ENCODE assay signal across 20 cellular contexts in genomic region chr3:12424635-12425319, GRCh38. TPM values are rescaled to one million over a fixed set of nuclear protein-coding genes. Genes with fewer than 3 reads are reported as not detected.
DNase-seq lines count a peak whose midpoint lies in the region; ATAC-seq and TF ChIP-seq lines count a peak whose summit lies in the region.
"Had no signal": no experiment of that assay in that cellular context is flagged by ENCODE, and none has a peak within 500 bp of the region (broad histone marks: within the 10 kb centered on the region; RNA-seq: fewer than 3 reads in every experiment).

No MANE protein-coding gene starts in this region.

- H3K9me3 Mint-ChIP-seq in activated naive CD8-positive, alpha-beta T cell (ENCODE audit: low read depth) = no peaks in the 10 kb centered on the region
- no peaks in the 10 kb centered on the region for H3K9me3 Mint-ChIP-seq in activated naive CD8-positive, alpha-beta T cell treated with anti-CD3 and anti-CD28 coated beads for 36 hours
- H3K9me3 Mint-ChIP-seq in stimulated activated effector memory CD8-positive, alpha-beta T cell treated with anti-CD3 and anti-CD28 coated beads, Interleukin-12 subunit alpha, Interleukin-12 subunit beta, amount 100 ng/mL, for 72 hours = no peaks in the 10 kb centered on the region
- H3K9me3 Mint-ChIP-seq in naive thymus-derived CD4-positive, alpha-beta T cell = no peaks in the 10 kb centered on the region
- H3K9me3 Mint-ChIP-seq: brain, CD14-positive monocyte, T-cell had no signal

- POLR2A ChIA-PET in PC-9 (lab: Charles Lee; ENCODE audit: unreplicated experiment) = no interaction called here
- POLR2A ChIA-PET in naive thymus-derived CD4-positive, alpha-beta T cell (lab: Charles Lee) = no interaction called here

- H3K9me3 ChIP-seq in PC-9 (ENCODE audit: insufficient read depth, low read depth) (no peaks in the 10 kb centered on the region), right lobe of liver (no peaks in the 10 kb centered on the region)
- H3K9me3 ChIP-seq in naive thymus-derived CD4-positive, alpha-beta T cell (ENCODE audit: control insufficient read depth in 2 of 3, low read length in 3 of 3) = no peaks in the 10 kb centered on the region
- H3K9me3 ChIP-seq: colonic mucosa, spleen, suprapubic skin had no signal

- no peak for DNase-seq in activated naive CD8-positive, alpha-beta T cell treated with anti-CD3 and anti-CD28 coated beads for 36 hours
- DNase-seq in PC-9 (no peak), right lobe of liver (no peak), NCI-H1694 (lab: John Stamatoyannopoulos, UW) (no peak), NCI-H1048 (lab: John Stamatoyannopoulos, UW) (no peak)
- DNase-seq in stimulated activated effector memory CD8-positive, alpha-beta T cell treated with anti-CD3 and anti-CD28 coated beads, Interleukin-12 subunit alpha, Interleukin-12 subunit beta, amount 100 ng/mL, for 72 hours (ENCODE audit: low spot score in 2 of 2) = no peak
- no peak for DNase-seq in naive thymus-derived CD4-positive, alpha-beta T cell
- DNase-seq: ACHN; activated naive CD4-positive, alpha-beta T cell treated with anti-CD3 and anti-CD28 coated beads, Interleukin-2, amount 50 U/mL, for 16 hours; colonic mucosa; DMS 273 treated with DMSO at 0.1 percent for 48 hours; NCI-H1930; NCI-H446 treated with DMSO at 0.1 percent for 48 hours; spleen; stimulated activated CD4-positive, alpha-beta T cell treated with anti-CD3 and anti-CD28 coated beads, Interleukin-4, amount 100 ng/mL, for 4 hours; T-cell had no signal

- BruUV-seq in PC-9 (replicated peaks; lab: Mats Ljungman, UMichigan) = no TSS peak

- H3K36me3 Mint-ChIP-seq in activated naive CD8-positive, alpha-beta T cell = no peaks in the 10 kb centered on the region
- peaks cover 2% of the 10 kb centered on the region for H3K36me3 Mint-ChIP-seq in activated naive CD8-positive, alpha-beta T cell treated with anti-CD3 and anti-CD28 coated beads for 36 hours
- H3K36me3 Mint-ChIP-seq in stimulated activated effector memory CD8-positive, alpha-beta T cell treated with anti-CD3 and anti-CD28 coated beads, Interleukin-12 subunit alpha, Interleukin-12 subunit beta, amount 100 ng/mL, for 72 hours = no peaks in the 10 kb centered on the region
- no peaks in the 10 kb centered on the region for H3K36me3 Mint-ChIP-seq in naive thymus-derived CD4-positive, alpha-beta T cell
- H3K36me3 Mint-ChIP-seq: brain, T-cell had no signal

- H3K27ac ChIP-seq in PC-9 (peak overlapping the region; percentile 40; the same call in 1 of the 2 replicates), right lobe of liver (peak overlapping the region in 2 of 3 donors; percentile 0 to 71)
- H3K27ac ChIP-seq in naive thymus-derived CD4-positive, alpha-beta T cell (ENCODE audit: low read depth, low read length) = no peak overlapping the region
- H3K27ac ChIP-seq: colonic mucosa, spleen, suprapubic skin had no signal

- H3K4me1 ChIP-seq in PC-9 (replicated peaks; ENCODE audit: insufficient read depth) (peaks cover 26% of the 10 kb centered on the region), right lobe of liver (peaks cover 0 to 65% (median 12%) of the 10 kb centered on the region in 4 donors)
- H3K4me1 ChIP-seq in naive thymus-derived CD4-positive, alpha-beta T cell (ENCODE audit: control insufficient read depth in 2 of 2, insufficient read depth in 2 of 2, low read length in 2 of 2) = no peaks in the 10 kb centered on the region
- H3K4me1 ChIP-seq: colonic mucosa had no signal

- no peaks in the 10 kb centered on the region for H4K20me1 ChIP-seq in PC-9 (ENCODE audit: insufficient read depth)

- no peak overlapping the region for H3K4me2 ChIP-seq in PC-9

- ATAC-seq in right lobe of liver = peak; percentile 57 to 65 (median 58)
- ATAC-seq in stimulated activated effector memory CD8-positive, alpha-beta T cell treated with anti-CD3 and anti-CD28 coated beads, Interleukin-12 subunit alpha, Interleukin-12 subunit beta, amount 100 ng/mL, for 72 hours = no peak
- no peak for ATAC-seq in naive thymus-derived CD4-positive, alpha-beta T cell
- ATAC-seq: T-cell had no signal

- no peak overlapping the region for H2AFZ ChIP-seq in PC-9

- peaks cover 10% of the 10 kb centered on the region for H3K4me1 Mint-ChIP-seq in activated naive CD8-positive, alpha-beta T cell (ENCODE audit: low read depth)
- H3K4me1 Mint-ChIP-seq in activated naive CD8-positive, alpha-beta T cell treated with anti-CD3 and anti-CD28 coated beads for 36 hours = peaks cover 14% of the 10 kb centered on the region
- peaks cover 22% of the 10 kb centered on the region for H3K4me1 Mint-ChIP-seq in stimulated activated effector memory CD8-positive, alpha-beta T cell treated with anti-CD3 and anti-CD28 coated beads, Interleukin-12 subunit alpha, Interleukin-12 subunit beta, amount 100 ng/mL, for 72 hours
- H3K4me1 Mint-ChIP-seq in naive thymus-derived CD4-positive, alpha-beta T cell = no peaks in the 10 kb centered on the region

- TF ChIP-seq CTCF in PC-9 (conservative IDR thresholded peaks at IDR 0.05) (no peak), right lobe of liver (IDR thresholded peaks at IDR 0.05) (no peak)

- peaks cover 64% of the 10 kb centered on the region for H3K36me3 ChIP-seq in PC-9 (ENCODE audit: low read depth)
- H3K36me3 ChIP-seq in right lobe of liver = no peaks in the 10 kb centered on the region
- no peaks in the 10 kb centered on the region for H3K36me3 ChIP-seq in naive thymus-derived CD4-positive, alpha-beta T cell (ENCODE audit: control insufficient read depth in 2 of 3, insufficient read depth in 3 of 3, low read length in 3 of 3)
- H3K36me3 ChIP-seq: colonic mucosa, spleen, suprapubic skin had no signal

- WGBS in right lobe of liver (ENCODE audit: insufficient coverage, low coverage, low lambda C conversion rate, missing lambda C conversion rate) = 74% methylated on average over 11 of the region's 12 CpGs

- no peak for TF ChIP-seq POLR2A in right lobe of liver (IDR thresholded peaks at IDR 0.05)

- H3K27ac Mint-ChIP-seq in activated naive CD8-positive, alpha-beta T cell = peak overlapping the region; percentile 37
- H3K27ac Mint-ChIP-seq in activated naive CD8-positive, alpha-beta T cell treated with anti-CD3 and anti-CD28 coated beads for 36 hours = no peak overlapping the region
- H3K27ac Mint-ChIP-seq in stimulated activated effector memory CD8-positive, alpha-beta T cell treated with anti-CD3 and anti-CD28 coated beads, Interleukin-12 subunit alpha, Interleukin-12 subunit beta, amount 100 ng/mL, for 72 hours = peak overlapping the region; percentile 40
- no peak overlapping the region for H3K27ac Mint-ChIP-seq in naive thymus-derived CD4-positive, alpha-beta T cell
- H3K27ac Mint-ChIP-seq: CD14-positive monocyte, T-cell had no signal

- H3K9me2 ChIP-seq in PC-9 (ENCODE audit: insufficient read depth) = no peaks in the 10 kb centered on the region

- CTCF ChIA-PET in PC-9 (lab: Charles Lee) = no interaction called here
- CTCF ChIA-PET in naive thymus-derived CD4-positive, alpha-beta T cell (lab: Charles Lee) = no interaction called here

- H3K4me3 ChIP-seq in PC-9 (no peak overlapping the region), right lobe of liver (peak overlapping the region in 1 of 3 donors; percentile 11)
- H3K4me3 ChIP-seq in naive thymus-derived CD4-positive, alpha-beta T cell (ENCODE audit: low read length) = no peak overlapping the region
- H3K4me3 ChIP-seq: colonic mucosa, spleen, suprapubic skin had no signal

- H3K79me2 ChIP-seq in PC-9 (ENCODE audit: low read depth) = peaks cover 12% of the 10 kb centered on the region

- H3K27me3 Mint-ChIP-seq in activated naive CD8-positive, alpha-beta T cell = peaks cover 4% of the 10 kb centered on the region
- peaks cover 12% of the 10 kb centered on the region for H3K27me3 Mint-ChIP-seq in activated naive CD8-positive, alpha-beta T cell treated with anti-CD3 and anti-CD28 coated beads for 36 hours
- peaks cover 6 to 23% (median 11%) of the 10 kb centered on the region in 5 donors for H3K27me3 Mint-ChIP-seq in naive thymus-derived CD4-positive, alpha-beta T cell

- intact Hi-C loops in PC-9 (cut with micrococcal nuclease; ENCODE audit: unreplicated experiment) (no loop called here), right lobe of liver (cut with DNase I) (no loop called here)
- intact Hi-C loops in naive thymus-derived CD4-positive, alpha-beta T cell (cut with micrococcal nuclease) = no loop called here

- H3K27me3 ChIP-seq in PC-9 (ENCODE audit: insufficient read depth, low read depth) (no peaks in the 10 kb centered on the region), right lobe of liver (no peaks in the 10 kb centered on the region)
- no peaks in the 10 kb centered on the region for H3K27me3 ChIP-seq in naive thymus-derived CD4-positive, alpha-beta T cell (ENCODE audit: control insufficient read depth in 2 of 2, insufficient read depth in 2 of 2, low read length in 2 of 2)
- H3K27me3 ChIP-seq: colonic mucosa had no signal

- H3F3A ChIP-seq in PC-9 (ENCODE audit: insufficient read depth, low read depth) = peaks cover 34% of the 10 kb centered on the region

- no peak overlapping the region for H3K4me3 Mint-ChIP-seq in activated naive CD8-positive, alpha-beta T cell
- no peak overlapping the region for H3K4me3 Mint-ChIP-seq in activated naive CD8-positive, alpha-beta T cell treated with anti-CD3 and anti-CD28 coated beads for 36 hours
- peak overlapping the region; percentile 36 for H3K4me3 Mint-ChIP-seq in stimulated activated effector memory CD8-positive, alpha-beta T cell treated with anti-CD3 and anti-CD28 coated beads, Interleukin-12 subunit alpha, Interleukin-12 subunit beta, amount 100 ng/mL, for 72 hours
- no peak overlapping the region for H3K4me3 Mint-ChIP-seq in naive thymus-derived CD4-positive, alpha-beta T cell
- H3K4me3 Mint-ChIP-seq: brain, T-cell had no signal

RNA-seq across cellular contexts. Expression of gene TSEN2, which starts 59.5 kb away (rescaled TPM):
- total RNA-seq in activated naive CD8-positive, alpha-beta T cell treated with anti-CD3 and anti-CD28 coated beads for 36 hours = 10 to 100 TPM; 24.7 to 29.7 TPM
- total RNA-seq in PC-9 (2021) (22.1 and 26.8 TPM in 2 replicates), right lobe of liver (1 to 10 TPM; 4.7 to 9.2 (median 6.4) TPM)
- total RNA-seq in naive thymus-derived CD4-positive, alpha-beta T cell = 10 to 100 TPM; 12.1 to 27.5 (median 13.6) TPM
- polyA plus RNA-seq in naive thymus-derived CD4-positive, alpha-beta T cell = 10 to 100 TPM; 13.9 to 20.0 TPM

Comparison
In these comparisons a context has a peak if more than half of its experiments do, and no peak if none do; other contexts are left out.
1. H3K27ac Mint-ChIP-seq: peak in activated naive CD8-positive, alpha-beta T cell (single experiment) and stimulated activated effector memory CD8-positive, alpha-beta T cell treated with anti-CD3 and anti-CD28 coated beads, Interleukin-12 subunit alpha, Interleukin-12 subunit beta, amount 100 ng/mL, for 72 hours (single experiment); none in activated naive CD8-positive, alpha-beta T cell treated with anti-CD3 and anti-CD28 coated beads for 36 hours (single experiment) and naive thymus-derived CD4-positive, alpha-beta T cell (0 of 9).
2. ATAC-seq: peak in right lobe of liver (4 of 4); none in stimulated activated effector memory CD8-positive, alpha-beta T cell treated with anti-CD3 and anti-CD28 coated beads, Interleukin-12 subunit alpha, Interleukin-12 subunit beta, amount 100 ng/mL, for 72 hours (single experiment) and naive thymus-derived CD4-positive, alpha-beta T cell (single experiment).